Comparison of ENCODE assay signal across 8 cellular contexts in the genomic region with DNA sequence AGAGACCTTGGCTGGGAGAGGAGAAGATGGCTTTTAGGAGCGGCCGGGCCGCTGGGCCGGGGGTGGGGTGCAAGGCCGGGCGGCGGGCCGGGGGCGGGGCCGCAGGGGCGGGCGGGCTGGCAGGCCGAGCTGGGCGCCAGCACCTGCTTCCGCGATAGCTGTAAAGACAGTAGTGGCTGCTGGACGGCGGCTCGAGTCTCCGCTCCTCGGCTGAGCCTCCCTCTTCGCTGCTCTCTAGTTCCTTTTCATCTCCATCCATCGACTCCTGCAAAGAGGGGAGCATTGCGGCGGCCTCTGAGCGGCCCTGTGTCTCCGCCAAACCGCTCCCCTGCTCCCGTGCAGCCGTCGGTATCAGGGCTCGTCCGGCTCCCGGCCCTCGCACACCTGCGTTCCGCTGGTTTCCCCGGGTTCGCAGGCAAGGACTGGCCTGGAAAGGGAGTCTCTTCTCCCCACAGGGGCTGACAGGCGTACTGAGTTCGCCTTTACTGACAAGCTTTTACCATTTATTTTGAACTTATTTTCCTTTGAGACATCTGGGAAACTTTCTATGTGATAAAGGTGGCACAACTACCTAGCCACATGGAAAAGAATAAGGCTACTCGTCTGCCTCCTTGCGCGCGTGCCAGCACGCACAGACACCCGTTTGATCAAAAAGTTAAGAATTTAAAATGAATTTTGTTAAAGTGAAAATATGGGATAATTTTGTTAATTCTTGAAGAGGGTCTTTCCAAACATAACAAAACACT.
DNase-seq lines count a peak whose midpoint lies in the region; ATAC-seq and TF ChIP-seq lines count a peak whose summit lies in the region.

A gene with protein sequence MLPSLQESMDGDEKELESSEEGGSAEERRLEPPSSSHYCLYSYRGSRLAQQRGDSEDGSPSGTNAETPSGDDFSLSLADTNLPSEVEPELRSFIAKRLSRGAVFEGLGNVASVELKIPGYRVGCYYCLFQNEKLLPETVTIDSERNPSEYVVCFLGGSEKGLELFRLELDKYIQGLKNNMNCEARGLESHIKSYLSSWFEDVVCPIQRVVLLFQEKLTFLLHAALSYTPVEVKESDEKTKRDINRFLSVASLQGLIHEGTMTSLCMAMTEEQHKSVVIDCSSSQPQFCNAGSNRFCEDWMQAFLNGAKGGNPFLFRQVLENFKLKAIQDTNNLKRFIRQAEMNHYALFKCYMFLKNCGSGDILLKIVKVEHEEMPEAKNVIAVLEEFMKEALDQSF (minus strand): TSS at position 317 of the 746 bp plus-strand sequence. CDS start 34 bp downstream, at position 283.

- peak; percentile 30 for DNase-seq in DMS53 treated with DMSO at 0.1 percent for 48 hours (lab: John Stamatoyannopoulos, UW; ENCODE audit: unreplicated experiment)
- DNase-seq in SK-N-MC (ENCODE audit: low read depth, low spot score) = no peak
- DNase-seq in activated naive CD4-positive, alpha-beta T cell treated with Interleukin-2 at 50 U/mL for 16 hours = peak; percentile 84
- DNase-seq in germinal center (ENCODE audit: low spot score) = peak; percentile 64
- DNase-seq in substantia nigra (lab: John Stamatoyannopoulos, UW) = peak in 47 of 49 donors; percentile 25 to 85 (median 65)

- peak within 1 kb of the TSS; percentile 79 for H3K4me3 ChIP-seq in SK-N-MC
- peak within 1 kb of the TSS; percentile 69 to 71 for H3K4me3 ChIP-seq in neutrophil (ENCODE audit: low read depth in 1 of 2, low read length in 1 of 2)

- H3K27ac ChIP-seq in KOPT-K1 (ENCODE audit: low read depth, low read length, poor library complexity, severe bottlenecking) (peak within 1 kb of the TSS; percentile 81), SK-N-MC (no peak within 1 kb of the TSS), neutrophil (peak within 1 kb of the TSS; percentile 73), substantia nigra (ENCODE audit: low read depth, low read length, poor library complexity, severe bottlenecking) (peak within 1 kb of the TSS; percentile 63)

- H3K4me1 ChIP-seq in neutrophil (ENCODE audit: control insufficient read depth in 1 of 2, insufficient read depth in 1 of 2, low read depth in 1 of 2, low read length in 1 of 2) = peaks cover 17% of the 10 kb centered on the region in 2 experiments

- no peaks in the 10 kb centered on the region for H3K9me3 ChIP-seq in KOPT-K1 (ENCODE audit: insufficient read depth, low read length, poor library complexity, severe bottlenecking)
- H3K9me3 ChIP-seq in SK-N-MC (ENCODE audit: low read depth, low read length) = no peaks in the 10 kb centered on the region
- no peaks in the 10 kb centered on the region for H3K9me3 ChIP-seq in neutrophil

- no peaks in the 10 kb centered on the region for H3K27me3 ChIP-seq in neutrophil

- H3K36me3 ChIP-seq in KOPT-K1 (ENCODE audit: insufficient read depth, low read length) (peaks cover 22% of the 10 kb centered on the region), SK-N-MC (ENCODE audit: insufficient read depth, low read length) (peaks cover 13% of the 10 kb centered on the region; the same call in 1 of the 2 replicates), neutrophil (peaks cover 3% of the 10 kb centered on the region)

- H3K9ac ChIP-seq in SK-N-MC (ENCODE audit: insufficient read length) = peak within 1 kb of the TSS; percentile 72

- TF ChIP-seq CTCF in neutrophil (IDR thresholded peaks at IDR 0.05) = no peak

- peak; percentile 81 for ATAC-seq in GM21737 (IDR thresholded peaks at IDR 0.05; ENCODE audit: unreplicated experiment)
